ENCODE assay signal across 16 cellular contexts in genomic region chr13:111143875-111144540, GRCh38.
"Had no signal": no experiment of that assay in that cellular context is flagged by ENCODE, and none has a peak within 500 bp of the region (broad histone marks: within the 10 kb centered on the region; RNA-seq: fewer than 3 reads in every experiment).

No MANE protein-coding gene starts in this region.

- DNase-seq: activated CD4-positive, alpha-beta T cell treated with anti-CD3 and anti-CD28 coated beads, Interleukin-2, amount 50 U/mL, for 1 hour; activated CD8-positive, alpha-beta memory T cell treated with anti-CD3 and anti-CD28 coated beads for 24 hours; activated naive CD8-positive, alpha-beta T cell treated with anti-CD3 and anti-CD28 coated beads, Interleukin-2, amount 10 ng/mL, durations not matched to agents 7 days and 5 days; aorta; hippocampal formation; mesendoderm; occipital lobe; right lobe of liver; stimulated activated CD4-positive, alpha-beta T cell treated with anti-CD3 and anti-CD28 coated beads, Interleukin-1b, Interleukin-23, amount 100 ng/mL, for 48 hours; substantia nigra had no signal

- H3K9me3 ChIP-seq: breast epithelium, left lung, prostate gland, right lobe of liver had no signal

- H3K4me1 ChIP-seq: breast epithelium, left lung, prostate gland, right lobe of liver had no signal

- H3K4me1 Mint-ChIP-seq: stimulated activated effector memory CD8-positive, alpha-beta T cell treated with anti-CD3 and anti-CD28 coated beads, Interleukin-12 subunit alpha, Interleukin-12 subunit beta, amount 100 ng/mL, for 72 hours had no signal

- H3K4me3 ChIP-seq: breast epithelium, left lung, prostate gland, right lobe of liver had no signal

- H3K36me3 ChIP-seq: breast epithelium, left lung, prostate gland, right lobe of liver had no signal

- H3K27ac ChIP-seq: left lung, prostate gland, right lobe of liver had no signal

- ATAC-seq: left lung; right lobe of liver; stimulated activated effector memory CD8-positive, alpha-beta T cell treated with anti-CD3 and anti-CD28 coated beads, Interleukin-12 subunit alpha, Interleukin-12 subunit beta, amount 100 ng/mL, for 72 hours had no signal

- H3K27me3 ChIP-seq: breast epithelium, right lobe of liver had no signal

- H3K27ac Mint-ChIP-seq: activated naive CD8-positive, alpha-beta T cell treated with anti-CD3 and anti-CD28 coated beads, Interleukin-2, amount 10 ng/mL, durations not matched to agents 7 days and 5 days; activated T-helper 1 cell treated with anti-CD3 and anti-CD28 coated beads, Interleukin-12 subunit alpha, Interleukin-12 subunit beta, Interleukin-2, Interleukin-4 antibody, amounts not matched to agents 30 ng/mL and 10 ng/mL and 1 ng/mL, durations not matched to agents 14 hours and 24 hours and 36 hours; nephron; stimulated activated effector memory CD8-positive, alpha-beta T cell treated with anti-CD3 and anti-CD28 coated beads, Interleukin-12 subunit alpha, Interleukin-12 subunit beta, amount 100 ng/mL, for 72 hours had no signal

- H3K4me3 Mint-ChIP-seq: activated naive CD8-positive, alpha-beta T cell treated with anti-CD3 and anti-CD28 coated beads, Interleukin-2, amount 10 ng/mL, durations not matched to agents 7 days and 5 days; activated T-helper 1 cell treated with anti-CD3 and anti-CD28 coated beads, Interleukin-12 subunit alpha, Interleukin-12 subunit beta, Interleukin-2, Interleukin-4 antibody, amounts not matched to agents 30 ng/mL and 10 ng/mL and 1 ng/mL, durations not matched to agents 14 hours and 24 hours and 36 hours; nephron; stimulated activated effector memory CD8-positive, alpha-beta T cell treated with anti-CD3 and anti-CD28 coated beads, Interleukin-12 subunit alpha, Interleukin-12 subunit beta, amount 100 ng/mL, for 72 hours had no signal

- H3K36me3 Mint-ChIP-seq: activated naive CD8-positive, alpha-beta T cell treated with anti-CD3 and anti-CD28 coated beads, Interleukin-2, amount 10 ng/mL, durations not matched to agents 7 days and 5 days; stimulated activated effector memory CD8-positive, alpha-beta T cell treated with anti-CD3 and anti-CD28 coated beads, Interleukin-12 subunit alpha, Interleukin-12 subunit beta, amount 100 ng/mL, for 72 hours had no signal

- H3K9me3 Mint-ChIP-seq: activated naive CD8-positive, alpha-beta T cell treated with anti-CD3 and anti-CD28 coated beads, Interleukin-2, amount 10 ng/mL, durations not matched to agents 7 days and 5 days; activated T-helper 1 cell treated with anti-CD3 and anti-CD28 coated beads, Interleukin-12 subunit alpha, Interleukin-12 subunit beta, Interleukin-2, Interleukin-4 antibody, amounts not matched to agents 30 ng/mL and 10 ng/mL and 1 ng/mL, durations not matched to agents 14 hours and 24 hours and 36 hours; nephron; stimulated activated effector memory CD8-positive, alpha-beta T cell treated with anti-CD3 and anti-CD28 coated beads, Interleukin-12 subunit alpha, Interleukin-12 subunit beta, amount 100 ng/mL, for 72 hours had no signal
